7 cellular contexts compared by ENCODE assay signal in the genomic region with DNA sequence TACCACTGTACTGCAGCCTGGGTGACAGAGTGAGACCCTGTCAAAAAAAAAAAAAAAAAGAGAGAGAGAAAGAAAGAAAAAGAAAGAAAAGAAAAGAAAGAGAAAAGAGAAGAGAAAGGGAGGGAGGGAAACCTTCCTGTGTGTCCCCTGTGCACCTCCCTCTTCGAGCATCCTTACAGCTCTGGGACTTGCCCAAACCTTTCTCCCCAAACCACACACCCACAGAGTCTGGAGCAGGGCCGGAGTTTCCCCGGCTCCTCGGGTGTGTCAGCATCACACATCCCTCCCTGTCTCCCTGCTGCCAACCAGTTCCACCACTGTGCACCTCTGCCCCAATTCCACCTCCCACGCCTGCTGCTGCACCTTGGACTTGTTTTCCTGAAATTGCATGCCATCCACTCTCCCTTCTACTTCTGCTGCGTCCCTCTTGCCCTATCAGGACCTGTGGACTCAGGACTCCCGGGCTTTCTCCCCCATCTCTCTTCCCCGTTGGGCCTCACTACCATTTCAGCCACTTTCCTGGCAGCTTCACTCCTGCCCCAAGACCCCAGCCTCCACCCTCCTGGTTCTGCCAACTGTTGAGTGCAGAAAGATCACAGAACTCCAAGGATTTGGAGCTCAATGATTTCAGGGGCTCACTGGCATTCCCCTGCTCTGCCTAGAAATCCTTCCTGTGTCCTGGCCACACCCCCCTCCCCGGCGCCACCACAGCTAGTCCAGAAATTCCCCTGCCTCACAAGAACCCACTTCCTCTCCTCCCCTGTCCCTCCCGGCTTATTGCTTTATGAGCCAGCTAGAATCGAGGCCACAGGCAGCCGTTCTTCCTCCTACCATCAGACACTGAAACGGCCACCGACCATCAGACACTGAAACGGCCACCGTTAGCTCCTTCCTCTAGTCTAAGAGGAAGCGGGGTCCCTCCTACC. TPM values are rescaled to one million over a fixed set of nuclear protein-coding genes. Genes with fewer than 3 reads are reported as not detected.
A peak's percentile ranks its signal among the peaks of the same experiment; 100 is the strongest.
DNase-seq lines count a peak whose midpoint lies in the region; ATAC-seq, FAIRE-seq and TF ChIP-seq lines count a peak whose summit lies in the region.

No MANE protein-coding gene starts in this region.

- peak; percentile 70 for FAIRE-seq in RCC 7860 (lab: Jason Lieb, UNC)

- DNase-seq in RCC 7860 (ENCODE audit: low spot score) (peak; percentile 72), cardiac fibroblast (ENCODE audit: low read depth in 2 of 2) (peak; percentile 44 to 48), mucosa of gallbladder (ENCODE audit: low spot score) (peak; percentile 59), NCI-H146 (lab: John Stamatoyannopoulos, UW) (no peak), DMS153 (lab: John Stamatoyannopoulos, UW) (no peak)

- ATAC-seq in GM21423 (IDR thresholded peaks at IDR 0.05; ENCODE audit: unreplicated experiment) (peak; percentile 65), HG03175 (IDR thresholded peaks at IDR 0.05; ENCODE audit: unreplicated experiment) (no peak)

- TF ChIP-seq CTCF in cardiac fibroblast (IDR thresholded peaks at IDR 0.05; ENCODE audit: low read depth, low read length) = no peak

- no peak overlapping the region for H3K4me3 ChIP-seq in cardiac fibroblast (replicated peaks in 1 of 2; ENCODE audit: low read depth in 2 of 2, low read length in 2 of 2)

RNA-seq across cellular contexts. Expression of gene CDK3, which starts 3.7 kb away (rescaled TPM):
- total RNA-seq in mucosa of gallbladder = 11.9 TPM

RNA-seq across cellular contexts. Expression of gene TEN1, which starts 17.9 kb away (rescaled TPM):
- 22.9 TPM for total RNA-seq in mucosa of gallbladder

RNA-seq across cellular contexts. Expression of gene ACOX1, which starts 18.0 kb away (rescaled TPM):
- 102 TPM for total RNA-seq in mucosa of gallbladder

RNA-seq across cellular contexts. Expression of gene EVPL, which starts 30.2 kb away (rescaled TPM):
- total RNA-seq in mucosa of gallbladder = 14.9 TPM

RNA-seq across cellular contexts. Expression of gene FBF1, which starts 56.1 kb away (rescaled TPM):
- total RNA-seq in mucosa of gallbladder = 28.9 TPM

Comparison
In these comparisons a context has a peak if more than half of its experiments do, and no peak if none do; other contexts are left out.
1. DNase-seq: peak in RCC 7860 (single experiment), cardiac fibroblast (2 of 2) and mucosa of gallbladder (single experiment); none in NCI-H146 (single experiment) and DMS153 (single experiment).